ENCODE assay signal across 2 cellular contexts in genomic region chrX:72120798-72121197, GRCh38.
TF ChIP-seq lines count a peak whose summit lies in the region.

No MANE protein-coding gene starts in this region.

TF ChIP-seq in liver, 16 proteins besides CTCF, POLR2A, EP300 and RAD21 (continued from another document):
- TF ChIP-seq HNF4A (conservative IDR thresholded peaks at IDR 0.05) (no peak), RXRA (IDR thresholded peaks at IDR 0.05) (no peak), REST (IDR thresholded peaks at IDR 0.05) (no peak), HNF4G (IDR thresholded peaks at IDR 0.05) (no peak), TAF1 (conservative IDR thresholded peaks at IDR 0.05) (no peak), GABPA (IDR thresholded peaks at IDR 0.05 in 1 of 2, conservative IDR thresholded peaks at IDR 0.05 in 1 of 2) (no peak), YY1 (IDR thresholded peaks at IDR 0.05) (no peak), JUND (IDR thresholded peaks at IDR 0.05) (no peak)
- TF ChIP-seq, protein P1, sequence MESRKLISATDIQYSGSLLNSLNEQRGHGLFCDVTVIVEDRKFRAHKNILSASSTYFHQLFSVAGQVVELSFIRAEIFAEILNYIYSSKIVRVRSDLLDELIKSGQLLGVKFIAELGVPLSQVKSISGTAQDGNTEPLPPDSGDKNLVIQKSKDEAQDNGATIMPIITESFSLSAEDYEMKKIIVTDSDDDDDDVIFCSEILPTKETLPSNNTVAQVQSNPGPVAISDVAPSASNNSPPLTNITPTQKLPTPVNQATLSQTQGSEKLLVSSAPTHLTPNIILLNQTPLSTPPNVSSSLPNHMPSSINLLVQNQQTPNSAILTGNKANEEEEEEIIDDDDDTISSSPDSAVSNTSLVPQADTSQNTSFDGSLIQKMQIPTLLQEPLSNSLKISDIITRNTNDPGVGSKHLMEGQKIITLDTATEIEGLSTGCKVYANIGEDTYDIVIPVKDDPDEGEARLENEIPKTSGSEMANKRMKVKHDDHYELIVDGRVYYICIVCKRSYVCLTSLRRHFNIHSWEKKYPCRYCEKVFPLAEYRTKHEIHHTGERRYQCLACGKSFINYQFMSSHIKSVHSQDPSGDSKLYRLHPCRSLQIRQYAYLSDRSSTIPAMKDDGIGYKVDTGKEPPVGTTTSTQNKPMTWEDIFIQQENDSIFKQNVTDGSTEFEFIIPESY (IDR thresholded peaks at IDR 0.05), result no peak
TF ChIP-seq in liver: peak in this region for 0.

TF ChIP-seq in HepG2, 621 proteins besides CTCF, POLR2A, EP300 and RAD21 (continued from another document):
- TF ChIP-seq, protein P2, sequence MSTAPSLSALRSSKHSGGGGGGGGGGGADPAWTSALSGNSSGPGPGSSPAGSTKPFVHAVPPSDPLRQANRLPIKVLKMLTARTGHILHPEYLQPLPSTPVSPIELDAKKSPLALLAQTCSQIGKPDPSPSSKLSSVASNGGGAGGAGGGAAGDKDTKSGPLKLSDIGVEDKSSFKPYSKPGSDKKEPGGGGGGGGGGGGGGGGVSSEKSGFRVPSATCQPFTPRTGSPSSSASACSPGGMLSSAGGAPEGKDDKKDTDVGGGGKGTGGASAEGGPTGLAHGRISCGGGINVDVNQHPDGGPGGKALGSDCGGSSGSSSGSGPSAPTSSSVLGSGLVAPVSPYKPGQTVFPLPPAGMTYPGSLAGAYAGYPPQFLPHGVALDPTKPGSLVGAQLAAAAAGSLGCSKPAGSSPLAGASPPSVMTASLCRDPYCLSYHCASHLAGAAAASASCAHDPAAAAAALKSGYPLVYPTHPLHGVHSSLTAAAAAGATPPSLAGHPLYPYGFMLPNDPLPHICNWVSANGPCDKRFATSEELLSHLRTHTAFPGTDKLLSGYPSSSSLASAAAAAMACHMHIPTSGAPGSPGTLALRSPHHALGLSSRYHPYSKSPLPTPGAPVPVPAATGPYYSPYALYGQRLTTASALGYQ (CRISPR knock-in tag; IDR thresholded peaks at IDR 0.05), result no peak
- TF ChIP-seq ZNF44 (CRISPR knock-in tag; IDR thresholded peaks at IDR 0.05) (no peak), TARDBP (CRISPR knock-in tag; IDR thresholded peaks at IDR 0.05) (no peak), SSRP1 (CRISPR knock-in tag; IDR thresholded peaks at IDR 0.05) (no peak), JDP2 (CRISPR knock-in tag; IDR thresholded peaks at IDR 0.05; ENCODE audit: borderline replicate concordance) (no peak), CBX2 (IDR thresholded peaks at IDR 0.05; ENCODE audit: low read depth, low read length) (no peak), CBX2 (CRISPR knock-in tag; IDR thresholded peaks at IDR 0.05; ENCODE audit: low read depth) (no peak), MYNN (CRISPR knock-in tag; IDR thresholded peaks at IDR 0.05; ENCODE audit: low read depth) (no peak), ZNF776 (CRISPR knock-in tag; IDR thresholded peaks at IDR 0.05) (no peak), ZNF724P (CRISPR knock-in tag; IDR thresholded peaks at IDR 0.05; ENCODE audit: borderline replicate concordance) (no peak), ZNF234 (CRISPR knock-in tag; conservative IDR thresholded peaks at IDR 0.05) (no peak), RFXAP (CRISPR knock-in tag; IDR thresholded peaks at IDR 0.05; ENCODE audit: borderline replicate concordance) (no peak), ZSCAN20 (CRISPR knock-in tag; IDR thresholded peaks at IDR 0.05; ENCODE audit: borderline replicate concordance) (no peak), DBP (CRISPR knock-in tag; IDR thresholded peaks at IDR 0.05; ENCODE audit: not compliant biosample characterization) (no peak), ZNF770 (CRISPR knock-in tag; IDR thresholded peaks at IDR 0.05) (no peak), HOXA3 (CRISPR knock-in tag; IDR thresholded peaks at IDR 0.05) (no peak)
- TF ChIP-seq, protein P3, sequence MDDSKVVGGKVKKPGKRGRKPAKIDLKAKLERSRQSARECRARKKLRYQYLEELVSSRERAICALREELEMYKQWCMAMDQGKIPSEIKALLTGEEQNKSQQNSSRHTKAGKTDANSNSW (CRISPR knock-in tag; IDR thresholded peaks at IDR 0.05; ENCODE audit: borderline replicate concordance), result no peak
